ENCODE assay signal across 22 cellular contexts in the genomic region with DNA sequence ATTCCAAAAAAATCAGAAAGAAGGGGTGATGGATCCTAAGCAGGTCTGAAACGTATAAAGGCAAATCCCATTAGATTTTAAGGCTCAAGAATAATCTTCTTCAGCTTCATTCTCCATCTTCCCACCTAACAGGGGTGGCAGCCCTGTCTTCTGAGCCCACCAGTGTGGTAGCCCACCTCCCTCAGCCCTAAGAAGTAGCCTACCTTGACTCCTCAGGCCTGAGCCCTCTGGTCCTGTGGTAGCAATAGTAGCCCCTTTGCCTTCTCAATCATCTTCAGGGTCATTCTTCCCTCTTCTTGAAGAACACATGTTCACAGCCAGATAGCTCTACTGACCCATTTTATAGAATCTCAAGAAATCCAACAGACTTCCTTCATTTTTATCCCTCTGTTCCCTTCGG. TPM values are rescaled to one million over a fixed set of nuclear protein-coding genes. Genes with fewer than 3 reads are reported as not detected.
A peak's percentile ranks its signal among the peaks of the same experiment; 100 is the strongest.
DNase-seq lines count a peak whose midpoint lies in the region; ATAC-seq, FAIRE-seq and TF ChIP-seq lines count a peak whose summit lies in the region.
"Had no signal": no experiment of that assay in that cellular context is flagged by ENCODE, and none has a peak within 500 bp of the region (broad histone marks: within the 10 kb centered on the region; RNA-seq: fewer than 3 reads in every experiment).

No MANE protein-coding gene starts in this region.

- H3K9ac ChIP-seq in HepG2 (ENCODE audit: insufficient read depth, low read depth, low read length): no peak overlapping the region
- H3K9ac ChIP-seq: BLaER1 had no signal

- H3K4me2 ChIP-seq in HepG2 (ENCODE audit: low read depth, low read length): no peak overlapping the region
- H3K4me2 ChIP-seq: BLaER1 had no signal

- no peak overlapping the region for H3K27ac Mint-ChIP-seq in osteocyte (ENCODE audit: unreplicated experiment)
- peak overlapping the region in 3 of 9 donors; percentile 1 to 46 (median 8) for H3K27ac Mint-ChIP-seq in naive thymus-derived CD4-positive, alpha-beta T cell
- H3K27ac Mint-ChIP-seq: B cell had no signal

- TF ChIP-seq EP300 in HepG2 (IDR thresholded peaks at IDR 0.05; ENCODE audit: low read depth in 2 of 2, low read length in 2 of 2) (no peak), HepG2 (CRISPR knock-in tag; IDR thresholded peaks at IDR 0.05; ENCODE audit: borderline replicate concordance) (no peak)

- peak overlapping the region; percentile 74 for H3K27ac ChIP-seq in HepG2 (ENCODE audit: extremely low read length, insufficient read depth, low read length)
- no peak overlapping the region for H3K27ac ChIP-seq in right lobe of liver
- no peak overlapping the region for H3K27ac ChIP-seq in naive thymus-derived CD4-positive, alpha-beta T cell (ENCODE audit: low read depth, low read length)
- H3K27ac ChIP-seq: 22Rv1, BLaER1, C4-2B had no signal

- H3K4me1 ChIP-seq in HepG2 (ENCODE audit: insufficient read depth, low read length) (peaks cover 51% of the 10 kb centered on the region), right lobe of liver (peaks cover 0 to 15% (median 5%) of the 10 kb centered on the region in 4 donors)
- H3K4me1 ChIP-seq in naive thymus-derived CD4-positive, alpha-beta T cell (ENCODE audit: control insufficient read depth in 2 of 2, insufficient read depth in 2 of 2, low read length in 2 of 2): no peaks in the 10 kb centered on the region
- H3K4me1 ChIP-seq: BLaER1, Caco-2 had no signal

- TF ChIP-seq CTCF in HepG2 (CRISPR knock-in tag; IDR thresholded peaks at IDR 0.05) (no peak), right lobe of liver (IDR thresholded peaks at IDR 0.05) (no peak), osteocyte (IDR thresholded peaks at IDR 0.05) (no peak)

- H3K9me3 Mint-ChIP-seq in osteocyte (ENCODE audit: unreplicated experiment): peaks cover 6% of the 10 kb centered on the region
- no peaks in the 10 kb centered on the region for H3K9me3 Mint-ChIP-seq in naive thymus-derived CD4-positive, alpha-beta T cell
- H3K9me3 Mint-ChIP-seq: CD4-positive, CD25-positive, alpha-beta regulatory T cell had no signal

- H3K27me3 ChIP-seq in HepG2 (ENCODE audit: control insufficient read depth in 1 of 2, insufficient read depth in 2 of 2, low read length in 2 of 2) (no peaks in the 10 kb centered on the region), right lobe of liver (no peaks in the 10 kb centered on the region)
- H3K27me3 ChIP-seq in naive thymus-derived CD4-positive, alpha-beta T cell (ENCODE audit: control insufficient read depth in 2 of 2, insufficient read depth in 2 of 2, low read length in 2 of 2): no peaks in the 10 kb centered on the region
- H3K27me3 ChIP-seq: BLaER1 had no signal

- WGBS in HepG2 (ENCODE audit: low lambda C conversion rate): 94% methylated on average over 2 of the region's 2 CpGs
- WGBS in right lobe of liver (ENCODE audit: insufficient coverage, low coverage, low lambda C conversion rate, missing lambda C conversion rate): 100% methylated on average over 1 of the region's 2 CpGs

- intact Hi-C loops in HepG2 (cut with micrococcal nuclease; ENCODE audit: unreplicated experiment) (no loop called here), right lobe of liver (cut with DNase I) (no loop called here)
- intact Hi-C loops in naive thymus-derived CD4-positive, alpha-beta T cell (cut with micrococcal nuclease): no loop called here

- no peaks in the 10 kb centered on the region for H3K27me3 Mint-ChIP-seq in osteocyte (ENCODE audit: unreplicated experiment)
- no peaks in the 10 kb centered on the region for H3K27me3 Mint-ChIP-seq in naive thymus-derived CD4-positive, alpha-beta T cell
- H3K27me3 Mint-ChIP-seq: B cell; CD4-positive, CD25-positive, alpha-beta regulatory T cell had no signal

- H3K4me1 Mint-ChIP-seq in osteocyte (ENCODE audit: unreplicated experiment): no peaks in the 10 kb centered on the region
- H3K4me1 Mint-ChIP-seq in naive thymus-derived CD4-positive, alpha-beta T cell: peaks cover 0 to 28% (median 7%) of the 10 kb centered on the region in 7 donors
- H3K4me1 Mint-ChIP-seq: B cell had no signal

- TF ChIP-seq RAD21 in HepG2 (CRISPR knock-in tag; IDR thresholded peaks at IDR 0.05): no peak

- H4K20me1 ChIP-seq in HepG2 (ENCODE audit: insufficient read depth, low read length): no peaks in the 10 kb centered on the region
- H4K20me1 ChIP-seq: BLaER1 had no signal

- H3K4me3 ChIP-seq in HepG2 (replicated peaks in 1 of 3; ENCODE audit: insufficient read depth in 1 of 3, low read depth in 2 of 3, low read length in 3 of 3): no peak overlapping the region
- no peak overlapping the region for H3K4me3 ChIP-seq in right lobe of liver
- H3K4me3 ChIP-seq in naive thymus-derived CD4-positive, alpha-beta T cell (ENCODE audit: low read length): no peak overlapping the region
- H3K4me3 ChIP-seq: BLaER1 had no signal

- in situ Hi-C loops in HepG2 (cut with HindIII; ENCODE audit: extremely low pct_ligation_motif_present, low pct_unique_long_range_greater_than_20kb): no loop called here

- H2AFZ ChIP-seq in HepG2 (ENCODE audit: low read length): no peak overlapping the region

- no peak overlapping the region for H3K4me3 Mint-ChIP-seq in osteocyte (ENCODE audit: unreplicated experiment)
- H3K4me3 Mint-ChIP-seq in naive thymus-derived CD4-positive, alpha-beta T cell: no peak overlapping the region
- H3K4me3 Mint-ChIP-seq: B cell; CD4-positive, CD25-positive, alpha-beta regulatory T cell had no signal

- POLR2A ChIA-PET in HepG2 (lab: Yijun Ruan, JAX): no interaction called here
- POLR2A ChIA-PET in naive thymus-derived CD4-positive, alpha-beta T cell (lab: Charles Lee): no interaction called here

- DNase-seq in NCI-H82 (lab: John Stamatoyannopoulos, UW): peak; percentile 14
- DNase-seq in NCI-H82 treated with DMSO at 0.1 percent for 48 hours (lab: John Stamatoyannopoulos, UW; ENCODE audit: unreplicated experiment): no peak
- DNase-seq in HepG2 (ENCODE audit: low spot score): no peak
- no peak for DNase-seq in right lobe of liver
- no peak for DNase-seq in left lobe of liver (ENCODE audit: low spot score)
- no peak for DNase-seq in osteocyte (ENCODE audit: extremely low spot score, unreplicated experiment)
- DNase-seq in naive thymus-derived CD4-positive, alpha-beta T cell: no peak
- DNase-seq: Caco-2; CD4-positive, CD25-positive, alpha-beta regulatory T cell; DMS153; DND-41; H7; HCEC 1CT had no signal

- H3K9me3 ChIP-seq in HepG2 (ENCODE audit: low read length) (no peaks in the 10 kb centered on the region), right lobe of liver (no peaks in the 10 kb centered on the region)
- no peaks in the 10 kb centered on the region for H3K9me3 ChIP-seq in naive thymus-derived CD4-positive, alpha-beta T cell (ENCODE audit: control insufficient read depth in 2 of 3, low read length in 3 of 3)
- H3K9me3 ChIP-seq: BLaER1, Caco-2 had no signal

- BruUV-seq in HepG2 (replicated peaks; lab: Mats Ljungman, UMichigan): no TSS peak

- no peak for FAIRE-seq in HepG2 (lab: Jason Lieb, UNC)
- FAIRE-seq: A204.1, G401.6, GM12892, H1 had no signal

- peaks cover 32% of the 10 kb centered on the region for H3K36me3 Mint-ChIP-seq in osteocyte (ENCODE audit: unreplicated experiment)
- H3K36me3 Mint-ChIP-seq in naive thymus-derived CD4-positive, alpha-beta T cell: peaks cover 4 to 25% (median 14%) of the 10 kb centered on the region in 5 donors

- H3K36me3 ChIP-seq in HepG2 (replicated peaks in 1 of 2; ENCODE audit: control insufficient read depth in 1 of 2, insufficient read depth in 2 of 2, low read length in 2 of 2) (peaks cover 0 to 2% of the 10 kb centered on the region in 2 experiments; a peak in 1 of 5 replicates), right lobe of liver (peaks cover 0 to 10% (median 0%) of the 10 kb centered on the region in 4 donors)
- H3K36me3 ChIP-seq in naive thymus-derived CD4-positive, alpha-beta T cell (ENCODE audit: control insufficient read depth in 2 of 3, insufficient read depth in 3 of 3, low read length in 3 of 3): peaks cover 0 to 5% (median 0%) of the 10 kb centered on the region in 3 experiments

- peaks cover 4% of the 10 kb centered on the region for H3K79me2 ChIP-seq in HepG2 (ENCODE audit: insufficient read depth, low read length)

- TF ChIP-seq POLR2A in HepG2 (IDR thresholded peaks at IDR 0.05; ENCODE audit: insufficient read depth in 1 of 2, low read depth in 2 of 2, low read length in 2 of 2) (no peak), right lobe of liver (IDR thresholded peaks at IDR 0.05) (no peak)

- ATAC-seq in HepG2 (no peak), right lobe of liver (no peak), left lobe of liver (peak; percentile 8), HG03469 (IDR thresholded peaks at IDR 0.05; ENCODE audit: unreplicated experiment) (no peak)
- no peak for ATAC-seq in naive thymus-derived CD4-positive, alpha-beta T cell

- CTCF ChIA-PET in HepG2 (lab: Yijun Ruan, JAX; ENCODE audit: low intra/inter-chr PET ratio, low total read pairs): no interaction called here
- CTCF ChIA-PET in naive thymus-derived CD4-positive, alpha-beta T cell (lab: Charles Lee): no interaction called here

RNA-seq across cellular contexts. Expression of gene N4BP2L2, which starts 33.7 kb away (rescaled TPM):
- total RNA-seq in HepG2 (2016; rRNA removed; fragmentation: Illumina TruSeq; extraction: Trizol) (81.2 and 82.6 TPM in 2 replicates), right lobe of liver (10 to 100 TPM; 48.8 to 99.7 (median 61.1) TPM), left lobe of liver (47.5 TPM), osteocyte (138 and 148 TPM in 2 replicates)
- 71.3 and 84.9 TPM in 2 replicates for total RNA-seq in HepG2 (2016; cell fraction: cytosol; rRNA removed; fragmentation: Illumina TruSeq; extraction: Trizol; ENCODE audit: low read depth)
- 78.9 and 83.5 TPM in 2 replicates for total RNA-seq in HepG2 (2016; cell fraction: insoluble cytoplasmic fraction; rRNA removed; fragmentation: Illumina TruSeq; extraction: Trizol)
- total RNA-seq in HepG2 (2016; cell fraction: membrane; rRNA removed; fragmentation: Illumina TruSeq; extraction: Trizol): 34.9 and 44.4 TPM in 2 replicates
- total RNA-seq in HepG2 (2016; cell fraction: nucleus; rRNA removed; fragmentation: Illumina TruSeq; extraction: Trizol): 169 and 172 TPM in 2 replicates
- 47.9 and 58.9 TPM in 2 replicates for polyA plus RNA-seq in HepG2 (2011; rRNA removed)
- 10.6 and 15.4 TPM in 2 replicates for polyA plus RNA-seq in HepG2 (2011; cell fraction: cytosol; rRNA removed)
- 60.7 and 85.4 TPM in 2 replicates for polyA plus RNA-seq in HepG2 (2011; cell fraction: nucleus; rRNA removed)
- 56.7 and 67.5 TPM in 2 replicates for polyA plus RNA-seq in HepG2 (2012)
- 2.5 and 3.0 TPM in 2 replicates for polyA plus RNA-seq in HepG2 (2016; cell fraction: cytosol; fragmentation: Illumina TruSeq; extraction: Trizol; ENCODE audit: low read depth)
- 50.8 and 51.5 TPM in 2 replicates for polyA plus RNA-seq in HepG2 (2016; cell fraction: insoluble cytoplasmic fraction; fragmentation: Illumina TruSeq; extraction: Trizol; ENCODE audit: low read depth)
- polyA plus RNA-seq in HepG2 (2016; cell fraction: membrane; fragmentation: Illumina TruSeq; extraction: Trizol; ENCODE audit: low read depth): 6.7 and 7.0 TPM in 2 replicates
- polyA plus RNA-seq in HepG2 (2016; cell fraction: nucleus; fragmentation: Illumina TruSeq; extraction: Trizol; ENCODE audit: insufficient read depth, low read depth): 123 and 141 TPM in 2 replicates
- 12.8 and 15.7 TPM in 2 replicates for polyA minus RNA-seq in HepG2 (2011; rRNA and poly(A)+ RNA removed; ENCODE audit: low replicate concordance)
- 15.0 and 16.3 TPM in 2 replicates for polyA minus RNA-seq in HepG2 (2011; cell fraction: cytosol; rRNA and poly(A)+ RNA removed)
- 190 and 196 TPM in 2 replicates for polyA minus RNA-seq in HepG2 (2011; cell fraction: nucleus; rRNA and poly(A)+ RNA removed)
- total RNA-seq in naive thymus-derived CD4-positive, alpha-beta T cell: 100 to 1,000 TPM; 136 to 358 (median 226) TPM
- 100 to 1,000 TPM; 129 to 204 TPM for polyA plus RNA-seq in naive thymus-derived CD4-positive, alpha-beta T cell
